In the genomic region with DNA sequence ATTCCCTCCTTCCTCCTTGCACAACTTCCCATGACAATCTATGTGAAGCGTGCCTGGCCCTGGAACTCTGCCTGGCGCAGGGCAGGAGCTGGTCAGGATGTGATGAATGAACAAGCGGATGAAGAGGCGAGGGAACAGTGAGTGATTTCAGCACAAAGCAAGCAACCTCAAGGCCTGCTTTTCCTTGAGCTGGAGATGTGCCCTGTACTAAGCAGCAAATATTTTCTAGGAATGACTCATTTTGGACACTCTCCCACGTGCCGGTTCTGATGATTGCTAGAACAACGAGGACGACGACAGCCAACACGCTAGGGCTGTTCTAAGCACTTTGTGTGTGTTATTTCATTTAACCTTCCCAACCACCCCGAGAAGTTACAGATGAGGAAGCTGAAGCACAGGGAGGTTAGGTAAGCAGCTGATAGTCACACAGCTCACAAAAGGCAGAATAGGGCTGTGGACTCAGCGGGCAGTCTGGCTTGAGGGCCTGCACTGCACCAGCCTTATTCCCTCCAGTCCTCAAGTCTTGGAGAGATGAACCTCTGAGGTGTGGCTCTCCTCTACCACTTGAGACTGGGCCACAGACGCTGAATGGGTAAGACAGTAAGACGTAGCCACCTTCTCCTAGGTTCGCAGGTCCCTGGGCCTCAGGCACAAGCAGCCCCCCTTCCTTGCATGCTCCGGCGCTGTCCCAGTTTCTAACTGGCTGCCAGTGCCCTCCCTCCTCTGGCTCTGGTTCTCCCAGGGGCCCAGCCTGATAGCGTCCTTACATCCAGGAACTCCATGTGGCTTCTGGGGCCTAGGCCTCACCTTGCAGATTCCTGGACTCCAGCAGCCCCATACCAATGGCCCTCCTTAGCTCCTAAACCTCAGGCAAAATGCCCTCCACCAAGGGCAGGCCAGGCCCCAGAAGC, we compare ENCODE assay signal across 8 cellular contexts. TPM values are rescaled to one million over a fixed set of nuclear protein-coding genes. Genes with fewer than 3 reads are reported as not detected.
DNase-seq lines count a peak whose midpoint lies in the region; ATAC-seq and TF ChIP-seq lines count a peak whose summit lies in the region.

No MANE protein-coding gene starts in this region.

- peaks cover 3% of the 10 kb centered on the region for H3K9me3 Mint-ChIP-seq in activated naive CD8-positive, alpha-beta T cell treated with anti-CD3 and anti-CD28 coated beads, Interleukin-2, amount 10 ng/mL, durations not matched to agents 7 days and 5 days
- peaks cover 6% of the 10 kb centered on the region for H3K9me3 Mint-ChIP-seq in glutamatergic neuron (ENCODE audit: unreplicated experiment)

- peak; percentile 97 for DNase-seq in GM23248
- DNase-seq in activated naive CD8-positive, alpha-beta T cell treated with anti-CD3 and anti-CD28 coated beads, Interleukin-2, amount 10 ng/mL, durations not matched to agents 7 days and 5 days: no peak
- DNase-seq in glutamatergic neuron: no peak
- peak; percentile 64 to 72 for DNase-seq in gastrocnemius medialis
- DNase-seq in SW480 (ENCODE audit: low spot score): no peak
- DNase-seq in HT-29 (ENCODE audit: low spot score): no peak
- DNase-seq in NCI-H2196 (lab: John Stamatoyannopoulos, UW; ENCODE audit: unreplicated experiment): no peak

- peaks cover 21% of the 10 kb centered on the region for H3F3A ChIP-seq in GM23248 (ENCODE audit: insufficient read depth)

- no peaks in the 10 kb centered on the region for H4K20me1 ChIP-seq in GM23248 (ENCODE audit: insufficient read depth)

- POLR2A ChIA-PET in activated naive CD8-positive, alpha-beta T cell treated with anti-CD3 and anti-CD28 coated beads, Interleukin-2, amount 10 ng/mL, durations not matched to agents 7 days and 5 days (lab: Charles Lee): no interaction called here

- H3K27me3 Mint-ChIP-seq in activated naive CD8-positive, alpha-beta T cell treated with anti-CD3 and anti-CD28 coated beads, Interleukin-2, amount 10 ng/mL, durations not matched to agents 7 days and 5 days: no peaks in the 10 kb centered on the region
- peaks cover 16% of the 10 kb centered on the region for H3K27me3 Mint-ChIP-seq in glutamatergic neuron (ENCODE audit: unreplicated experiment)

- no peaks in the 10 kb centered on the region for H3K9me3 ChIP-seq in GM23248 (ENCODE audit: low read depth)
- no peaks in the 10 kb centered on the region for H3K9me3 ChIP-seq in gastrocnemius medialis

- H3K4me1 Mint-ChIP-seq in activated naive CD8-positive, alpha-beta T cell treated with anti-CD3 and anti-CD28 coated beads, Interleukin-2, amount 10 ng/mL, durations not matched to agents 7 days and 5 days: peaks cover 20% of the 10 kb centered on the region
- H3K4me1 Mint-ChIP-seq in glutamatergic neuron (ENCODE audit: low read depth, unreplicated experiment): peaks cover 49% of the 10 kb centered on the region

- in situ Hi-C loops in GM23248 (cut with MboI): no loop called here
- in situ Hi-C loops in gastrocnemius medialis (cut with MboI; ENCODE audit: low sequenced_read_pairs in 4 of 4): no loop called here

- H3K4me2 ChIP-seq in GM23248 (ENCODE audit: unreplicated experiment): peak overlapping the region; percentile 43

- H3K9me2 ChIP-seq in GM23248 (ENCODE audit: insufficient read depth): no peaks in the 10 kb centered on the region

- H3K4me1 ChIP-seq in GM23248 (ENCODE audit: insufficient read depth) (peaks cover 26% of the 10 kb centered on the region), gastrocnemius medialis (peaks cover 71 to 72% of the 10 kb centered on the region in 2 donors)

- peak overlapping the region; percentile 82 for H3K27ac Mint-ChIP-seq in activated naive CD8-positive, alpha-beta T cell treated with anti-CD3 and anti-CD28 coated beads, Interleukin-2, amount 10 ng/mL, durations not matched to agents 7 days and 5 days
- peak overlapping the region; percentile 76 for H3K27ac Mint-ChIP-seq in glutamatergic neuron (ENCODE audit: unreplicated experiment)

- no peak overlapping the region for H3K4me3 ChIP-seq in GM23248
- no peak overlapping the region for H3K4me3 ChIP-seq in gastrocnemius medialis

- H3K36me3 ChIP-seq in GM23248 (ENCODE audit: low read depth) (no peaks in the 10 kb centered on the region), gastrocnemius medialis (no peaks in the 10 kb centered on the region)

- H3K36me3 Mint-ChIP-seq in activated naive CD8-positive, alpha-beta T cell treated with anti-CD3 and anti-CD28 coated beads, Interleukin-2, amount 10 ng/mL, durations not matched to agents 7 days and 5 days: no peaks in the 10 kb centered on the region
- H3K36me3 Mint-ChIP-seq in glutamatergic neuron (ENCODE audit: unreplicated experiment): peaks cover 1% of the 10 kb centered on the region

- TF ChIP-seq CTCF in glutamatergic neuron (IDR thresholded peaks at IDR 0.05; ENCODE audit: partially characterized antibody, unreplicated experiment) (no peak), gastrocnemius medialis (IDR thresholded peaks at IDR 0.05 in 4 of 5, conservative IDR thresholded peaks at IDR 0.05 in 1 of 5) (no peak)

- intact Hi-C loops in gastrocnemius medialis (cut with DNase I; ENCODE audit: low total_unique reads): loop anchor here (2.0 to 5.0 kb wide), 4 partner anchors 25 to 227 kb away; no protein-coding TSS in a partner anchor

- WGBS in GM23248 (ENCODE audit: low coverage in 1 of 2, low lambda C conversion rate in 2 of 2, missing lambda C conversion rate in 2 of 2), 2 experiments: 33 to 34% methylated on average over 18 of the region's 18 CpGs

- H3K27ac ChIP-seq in GM23248: peak overlapping the region; percentile 84
- peak overlapping the region; percentile 87 to 99 (median 96) for H3K27ac ChIP-seq in gastrocnemius medialis

- no peaks in the 10 kb centered on the region for H3K79me2 ChIP-seq in GM23248 (ENCODE audit: insufficient read depth)

- H3K9ac ChIP-seq in GM23248: peak overlapping the region; percentile 56

- no peak for TF ChIP-seq POLR2A in gastrocnemius medialis (IDR thresholded peaks at IDR 0.05)

- H2AFZ ChIP-seq in GM23248: 0 out of 2 replicates have a peak overlapping the region, but pooled peaks have one; percentile 25

- no peak overlapping the region for H3K4me3 Mint-ChIP-seq in activated naive CD8-positive, alpha-beta T cell treated with anti-CD3 and anti-CD28 coated beads, Interleukin-2, amount 10 ng/mL, durations not matched to agents 7 days and 5 days
- no peak overlapping the region for H3K4me3 Mint-ChIP-seq in glutamatergic neuron (ENCODE audit: unreplicated experiment)

- no peaks in the 10 kb centered on the region for H3K27me3 ChIP-seq in GM23248 (replicated peaks; ENCODE audit: insufficient read depth)
- H3K27me3 ChIP-seq in gastrocnemius medialis: no peaks in the 10 kb centered on the region

- no peak for ATAC-seq in activated naive CD8-positive, alpha-beta T cell treated with anti-CD3 and anti-CD28 coated beads, Interleukin-2, amount 10 ng/mL, durations not matched to agents 7 days and 5 days (ENCODE audit: low read depth)
- ATAC-seq in gastrocnemius medialis (peak; percentile 26 to 70), GM21528 (IDR thresholded peaks at IDR 0.05; ENCODE audit: low FRiP score, unreplicated experiment) (no peak)

RNA-seq across cellular contexts. Expression of gene YKT6, which starts 59.0 kb away (rescaled TPM):
- 148 and 149 TPM in 2 replicates for total RNA-seq in GM23248 (2014; rRNA removed; shearing (Covaris generic))
- 108 and 113 TPM in 2 replicates for polyA plus RNA-seq in GM23248 (2016; fragmentation: Nextera tagmentation; extraction: Ambion mirVana)
- 10 to 100 TPM; 58.9 to 62.4 TPM for total RNA-seq in activated naive CD8-positive, alpha-beta T cell treated with anti-CD3 and anti-CD28 coated beads, Interleukin-2, amount 10 ng/mL, durations not matched to agents 7 days and 5 days
- total RNA-seq in glutamatergic neuron (ENCODE audit: unreplicated experiment) (178 TPM), gastrocnemius medialis (10 to 100 TPM; 37.9 to 79.5 (median 72.5) TPM)
- 127 and 138 TPM in 2 replicates for total RNA-seq in HT-29 (2014; rRNA removed; shearing (Covaris generic))

Comparison
In these comparisons a context has a peak if more than half of its experiments do, and no peak if none do; other contexts are left out.
1. DNase-seq: peak in GM23248 (single experiment) and gastrocnemius medialis (2 of 2); none in activated naive CD8-positive, alpha-beta T cell treated with anti-CD3 and anti-CD28 coated beads, Interleukin-2, amount 10 ng/mL, durations not matched to agents 7 days and 5 days (single experiment), glutamatergic neuron (single experiment), SW480 (single experiment), HT-29 (single experiment) and NCI-H2196 (single experiment).
2. ATAC-seq: peak in gastrocnemius medialis (2 of 2); none in activated naive CD8-positive, alpha-beta T cell treated with anti-CD3 and anti-CD28 coated beads, Interleukin-2, amount 10 ng/mL, durations not matched to agents 7 days and 5 days (single experiment) and GM21528 (single experiment).